ENCODE assay signal across 18 cellular contexts in genomic region chr2:24973812-24974211, GRCh38. TPM values are rescaled to one million over a fixed set of nuclear protein-coding genes. Genes with fewer than 3 reads are reported as not detected.
DNase-seq lines count a peak whose midpoint lies in the region; ATAC-seq, FAIRE-seq and TF ChIP-seq lines count a peak whose summit lies in the region.
"Had no signal": no experiment of that assay in that cellular context is flagged by ENCODE, and none has a peak within 500 bp of the region (broad histone marks: within the 10 kb centered on the region; RNA-seq: fewer than 3 reads in every experiment).

No MANE protein-coding gene starts in this region.

- H3K4me1 ChIP-seq in A549 = peaks cover 11% of the 10 kb centered on the region; the same call in 2 of the 3 replicates

- WGBS in A549 (ENCODE audit: missing lambda C conversion rate) = 88% methylated on average over 4 of the region's 4 CpGs

- peak overlapping the region; percentile 64; the same call in 1 of the 3 replicates for H3K4me2 ChIP-seq in A549

- no peak for TF ChIP-seq RAD21 in A549 (conservative IDR thresholded peaks at IDR 0.05 in 1 of 2, IDR thresholded peaks at IDR 0.05 in 1 of 2)

- intact Hi-C loops in CD4-positive, alpha-beta T cell (cut with DNase I, micrococcal nuclease) = loop anchor here (2.0 to 10.0 kb wide), 5 partner anchors 69 to 1063 kb away; partner anchors contain the start of genes DTNB (in 1 of the 2) and EFR3B (in 1 of the 2)

- ATAC-seq in A549 (no peak), GM21515 (IDR thresholded peaks at IDR 0.05; ENCODE audit: unreplicated experiment) (no peak)
- no peak for ATAC-seq in CD4-positive, alpha-beta T cell (ENCODE audit: poor library complexity)
- ATAC-seq: lower lobe of right lung; stimulated activated naive CD8-positive, alpha-beta T cell treated with anti-CD3 and anti-CD28 coated beads, Interleukin-15, Interleukin-2, amounts not matched to agents 100 U/mL and 50 U/mL, for 24 hours had no signal

- H3K36me3 Mint-ChIP-seq in CD4-positive, alpha-beta T cell (ENCODE audit: low read depth) = peaks cover 18% of the 10 kb centered on the region
- H3K36me3 Mint-ChIP-seq in activated naive CD8-positive, alpha-beta T cell treated with anti-CD3 and anti-CD28 coated beads for 36 hours = peaks cover 3% of the 10 kb centered on the region
- H3K36me3 Mint-ChIP-seq in nephron progenitor cell (ENCODE audit: low read depth) = peaks cover 9% of the 10 kb centered on the region
- H3K36me3 Mint-ChIP-seq: CD14-positive monocyte had no signal

- peak overlapping the region; percentile 100 for H3K27ac Mint-ChIP-seq in CD4-positive, alpha-beta T cell
- peak overlapping the region; percentile 36 for H3K27ac Mint-ChIP-seq in activated naive CD8-positive, alpha-beta T cell treated with anti-CD3 and anti-CD28 coated beads for 36 hours
- no peak overlapping the region for H3K27ac Mint-ChIP-seq in nephron progenitor cell
- H3K27ac Mint-ChIP-seq: CD14-positive monocyte had no signal

- POLR2A ChIA-PET in A549 (lab: Yijun Ruan, JAX) = interaction anchor here (0.6 to 1.8 kb wide), 2 partner anchors 131 to 223 kb away, joined by 10 to 12 read pairs; no protein-coding TSS in a partner anchor
- POLR2A ChIA-PET in CD4-positive, alpha-beta T cell (lab: Charles Lee) = interaction anchor here (0.6 kb wide), 1 partner anchor 19 kb away, joined by 3 read pairs; no protein-coding TSS in a partner anchor

- no peak overlapping the region for H3K27ac ChIP-seq in A549
- no peak overlapping the region for H3K27ac ChIP-seq in CD4-positive, alpha-beta T cell (ENCODE audit: low read depth, low read length)

- CTCF ChIA-PET in A549 (lab: Yijun Ruan, JAX) = interaction anchor here (0.8 to 8.0 kb wide), 10 partner anchors 20 to 223 kb away, joined by 3 to 375 read pairs (median 6); partner anchors contain the start of gene POMC
- CTCF ChIA-PET in CD4-positive, alpha-beta T cell (lab: Charles Lee) = interaction anchor here (1.2 to 5.1 kb wide), 2 partner anchors 68 to 156 kb away, joined by 4 to 54 read pairs; partner anchors contain the start of gene EFR3B

- peak overlapping the region; percentile 35 for H3K4me3 Mint-ChIP-seq in CD4-positive, alpha-beta T cell
- no peak overlapping the region for H3K4me3 Mint-ChIP-seq in activated naive CD8-positive, alpha-beta T cell treated with anti-CD3 and anti-CD28 coated beads for 36 hours
- H3K4me3 Mint-ChIP-seq in nephron progenitor cell = peak overlapping the region; percentile 52
- H3K4me3 Mint-ChIP-seq: CD14-positive monocyte had no signal

- FAIRE-seq in A549 (lab: Jason Lieb, UNC) = no peak
- FAIRE-seq: GM12892, HTR-8/SVneo had no signal

- H3K27me3 ChIP-seq in CD4-positive, alpha-beta T cell (ENCODE audit: control insufficient read depth, insufficient read depth, low read length) = no peaks in the 10 kb centered on the region
- H3K27me3 ChIP-seq: MG63, neutrophil had no signal

- TF ChIP-seq EP300 in A549 (IDR thresholded peaks at IDR 0.05) = no peak

- H3K4me3 ChIP-seq in A549 = no peak overlapping the region
- H3K4me3 ChIP-seq: lower lobe of right lung, MG63 had no signal

- H3K4me1 Mint-ChIP-seq in CD4-positive, alpha-beta T cell (ENCODE audit: low read depth) = peaks cover 39% of the 10 kb centered on the region
- peaks cover 16% of the 10 kb centered on the region for H3K4me1 Mint-ChIP-seq in activated naive CD8-positive, alpha-beta T cell treated with anti-CD3 and anti-CD28 coated beads for 36 hours
- H3K4me1 Mint-ChIP-seq in nephron progenitor cell = peaks cover 20% of the 10 kb centered on the region

- no peak for DNase-seq in A549 (ENCODE audit: low read depth in 1 of 2, low spot score in 1 of 2)
- no peak for DNase-seq in CD4-positive, alpha-beta T cell
- DNase-seq in activated naive CD8-positive, alpha-beta T cell treated with anti-CD3 and anti-CD28 coated beads for 36 hours = no peak
- DNase-seq in nephron progenitor cell = no peak
- no peak for DNase-seq in DMS53 (lab: John Stamatoyannopoulos, UW)
- DNase-seq in NCI-H1417 treated with DMSO at 0.1 percent for 48 hours (lab: John Stamatoyannopoulos, UW) = no peak
- DNase-seq: activated gamma-delta T cell treated with Interleukin-2 at 50 U/mL for 16 hours; H7; lower lobe of right lung; MG63; NCI-H2081 treated with DMSO at 0.1 percent for 48 hours; NCI-H526 treated with DMSO at 0.1 percent for 48 hours; stimulated activated naive CD8-positive, alpha-beta T cell treated with anti-CD3 and anti-CD28 coated beads, Interleukin-15, Interleukin-2, amounts not matched to agents 100 U/mL and 50 U/mL, for 24 hours had no signal

- TF ChIP-seq POLR2A in A549 (IDR thresholded peaks at IDR 0.05; ENCODE audit: low read length) = no peak

- TF ChIP-seq CTCF in A549 (IDR thresholded peaks at IDR 0.05) (no peak), nephron progenitor cell (IDR thresholded peaks at IDR 0.05) (no peak)
- no peak for TF ChIP-seq CTCF in CD4-positive, alpha-beta T cell (IDR thresholded peaks at IDR 0.05)

- no peaks in the 10 kb centered on the region for H3K9me3 ChIP-seq in A549
- H3K9me3 ChIP-seq in CD4-positive, alpha-beta T cell (ENCODE audit: control insufficient read depth, low read length) = no peaks in the 10 kb centered on the region
- H3K9me3 ChIP-seq: lower lobe of right lung, MG63, neutrophil had no signal

- H3K27me3 Mint-ChIP-seq in CD4-positive, alpha-beta T cell = no peaks in the 10 kb centered on the region
- H3K27me3 Mint-ChIP-seq in activated naive CD8-positive, alpha-beta T cell treated with anti-CD3 and anti-CD28 coated beads for 36 hours = no peaks in the 10 kb centered on the region
- peaks cover 7% of the 10 kb centered on the region for H3K27me3 Mint-ChIP-seq in nephron progenitor cell (ENCODE audit: low read depth, poor library complexity)

- H3K9me3 Mint-ChIP-seq in CD4-positive, alpha-beta T cell = no peaks in the 10 kb centered on the region
- no peaks in the 10 kb centered on the region for H3K9me3 Mint-ChIP-seq in activated naive CD8-positive, alpha-beta T cell treated with anti-CD3 and anti-CD28 coated beads for 36 hours
- H3K9me3 Mint-ChIP-seq in nephron progenitor cell = peaks cover 9% of the 10 kb centered on the region
- H3K9me3 Mint-ChIP-seq: CD14-positive monocyte had no signal

TF ChIP-seq in A549, 52 proteins besides CTCF, POLR2A, EP300 and RAD21:
- no peak for TF ChIP-seq E2F6 (IDR thresholded peaks at IDR 0.05; ENCODE audit: borderline replicate concordance, low read depth)
- no peak for TF ChIP-seq MYC (IDR thresholded peaks at IDR 0.05; ENCODE audit: borderline replicate concordance, low read length)
- no peak for TF ChIP-seq RFX5 (IDR thresholded peaks at IDR 0.05)
- no peak for TF ChIP-seq USF2 (IDR thresholded peaks at IDR 0.05)
- TF ChIP-seq NFE2L2 (conservative IDR thresholded peaks at IDR 0.05; ENCODE audit: low read length) = no peak
- no peak for TF ChIP-seq RNF2 (IDR thresholded peaks at IDR 0.05; ENCODE audit: borderline replicate concordance, low read depth)
- TF ChIP-seq CHD4 (IDR thresholded peaks at IDR 0.05; ENCODE audit: borderline replicate concordance) = no peak
- TF ChIP-seq KDM5A (IDR thresholded peaks at IDR 0.05) = no peak
- no peak for TF ChIP-seq ZC3H11A (IDR thresholded peaks at IDR 0.05)
- TF ChIP-seq POLR2AphosphoS2 (conservative IDR thresholded peaks at IDR 0.05; ENCODE audit: low read length) = no peak
- TF ChIP-seq CBX8 (IDR thresholded peaks at IDR 0.05) = no peak
- no peak for TF ChIP-seq HES2 (IDR thresholded peaks at IDR 0.05)
TF ChIP-seq in A549: peak in this region for 0.

RNA-seq across cellular contexts. Expression of gene DNAJC27, which starts 2.1 kb away (rescaled TPM):
- polyA plus RNA-seq in A549 (2011; rRNA removed) (5.2 and 7.8 TPM in 2 replicates), A549 (2017; fragmentation: RNase III; extraction: RNeasy Plus Mini Kit Qiagen cat#74134 plus additional on column Dnase treatment) (2.3 to 3.0 TPM (median 2.6 TPM) in 3 replicates)
- 1.2 TPM in 2 replicates for polyA plus RNA-seq in A549 (2012; cell fraction: cytosol; rRNA removed)
- 1.4 and 2.2 TPM in 2 replicates for polyA plus RNA-seq in A549 (2012; cell fraction: nucleus; rRNA removed)
- 3.6 and 4.2 TPM in 2 replicates for polyA minus RNA-seq in A549 (2011; rRNA and poly(A)+ RNA removed)
- total RNA-seq in CD4-positive, alpha-beta T cell = 10 to 100 TPM; 20.0 to 23.1 TPM
- total RNA-seq in activated naive CD8-positive, alpha-beta T cell treated with anti-CD3 and anti-CD28 coated beads for 36 hours = 1 to 10 TPM; 4.2 TPM

RNA-seq across cellular contexts. Expression of gene ADCY3, which starts 53.8 kb away (rescaled TPM):
- polyA plus RNA-seq in A549 (2011; rRNA removed) = 37.4 and 52.5 TPM in 2 replicates
- polyA plus RNA-seq in A549 (2012; cell fraction: cytosol; rRNA removed) = 104 and 117 TPM in 2 replicates
- polyA plus RNA-seq in A549 (2012; cell fraction: nucleus; rRNA removed) = 190 and 252 TPM in 2 replicates
- polyA plus RNA-seq in A549 (2017; fragmentation: RNase III; extraction: RNeasy Plus Mini Kit Qiagen cat#74134 plus additional on column Dnase treatment) = 58.5 to 65.4 TPM (median 58.8 TPM) in 3 replicates
- 117 and 124 TPM in 2 replicates for polyA minus RNA-seq in A549 (2011; rRNA and poly(A)+ RNA removed)
- 10 to 100 TPM; 28.1 to 31.4 TPM for total RNA-seq in CD4-positive, alpha-beta T cell
- total RNA-seq in activated naive CD8-positive, alpha-beta T cell treated with anti-CD3 and anti-CD28 coated beads for 36 hours = 10 to 100 TPM; 55.4 to 55.7 TPM
